Comparison of ENCODE assay signal across 21 cellular contexts in genomic region chr19:18634612-18635290, GRCh38. TPM values are rescaled to one million over a fixed set of nuclear protein-coding genes. Genes with fewer than 3 reads are reported as not detected.
DNase-seq lines count a peak whose midpoint lies in the region; FAIRE-seq and TF ChIP-seq lines count a peak whose summit lies in the region.
"Had no signal": no experiment of that assay in that cellular context is flagged by ENCODE, and none has a peak within 500 bp of the region (broad histone marks: within the 10 kb centered on the region; RNA-seq: fewer than 3 reads in every experiment).

No MANE protein-coding gene starts in this region.

- no TSS peak for BruUV-seq in OCI-LY7 (replicated peaks; lab: Mats Ljungman, UMichigan)

- 35 to 46% methylated on average over 11 of the region's 11 CpGs for WGBS in tibial nerve, 2 donors

- H3K4me1 Mint-ChIP-seq in T-helper 1 cell treated with Interleukin-12 subunit alpha and Interleukin-12 subunit beta and Interleukin-4 antibody, amounts not matched to agents 30 μg/mL and 1 μg/mL, for 36 hours (ENCODE audit: low read depth), result peaks cover 27% of the 10 kb centered on the region
- H3K4me1 Mint-ChIP-seq in immature natural killer cell (peaks cover 27 to 35% of the 10 kb centered on the region in 2 donors), type B pancreatic cell (ENCODE audit: unreplicated experiment) (peaks cover 20% of the 10 kb centered on the region)

- H3K27ac Mint-ChIP-seq in T-helper 1 cell treated with Interleukin-12 subunit alpha and Interleukin-12 subunit beta and Interleukin-4 antibody, amounts not matched to agents 30 μg/mL and 1 μg/mL, for 36 hours, result peak overlapping the region; percentile 12
- H3K27ac Mint-ChIP-seq in immature natural killer cell (peak overlapping the region in 1 of 6 donors; percentile 55), type B pancreatic cell (peak overlapping the region; percentile 35)
- H3K27ac Mint-ChIP-seq: activated CD8-positive, alpha-beta T cell treated with anti-CD3 and anti-CD28 coated beads for 36 hours; activated T-helper 2 cell treated with anti-CD3 and anti-CD28 coated beads, Interferon-gamma antibody, Interleukin-2, Interleukin-4, amounts not matched to agents 10 μg/mL and 5 μg/mL and 100 μg/mL, durations not matched to agents 14 hours and 24 hours and 36 hours had no signal

- H3K9me3 ChIP-seq in tibial nerve (no peaks in the 10 kb centered on the region), OCI-LY7 (ENCODE audit: low read length) (no peaks in the 10 kb centered on the region)
- H3K9me3 ChIP-seq: vagina had no signal

- no peak overlapping the region for H3K4me3 ChIP-seq in tibial nerve
- H3K4me3 ChIP-seq in OCI-LY7 (ENCODE audit: low read depth, low read length, poor library complexity, severe bottlenecking), result no peak overlapping the region
- H3K4me3 ChIP-seq: vagina had no signal

- H3K4me2 ChIP-seq in OCI-LY7 (ENCODE audit: low read length), result no peak overlapping the region

- TF ChIP-seq POLR2A in tibial nerve (IDR thresholded peaks at IDR 0.05), result no peak
- TF ChIP-seq POLR2A in GM12891 (IDR thresholded peaks at IDR 0.05; ENCODE audit: low read depth, low read length), result no peak

- H3K36me3 ChIP-seq in tibial nerve (no peaks in the 10 kb centered on the region), OCI-LY7 (ENCODE audit: insufficient read depth, low read length) (no peaks in the 10 kb centered on the region)
- H3K36me3 ChIP-seq: vagina had no signal

- FAIRE-seq in GM12891 (lab: Jason Lieb, UNC), result no peak
- FAIRE-seq: H1, TTC549 had no signal

- no peaks in the 10 kb centered on the region for H3K9me3 Mint-ChIP-seq in T-helper 1 cell treated with Interleukin-12 subunit alpha and Interleukin-12 subunit beta and Interleukin-4 antibody, amounts not matched to agents 30 μg/mL and 1 μg/mL, for 36 hours
- no peaks in the 10 kb centered on the region for H3K9me3 Mint-ChIP-seq in immature natural killer cell
- peaks cover 4% of the 10 kb centered on the region for H3K9me3 Mint-ChIP-seq in type B pancreatic cell
- H3K9me3 Mint-ChIP-seq: activated CD8-positive, alpha-beta T cell treated with anti-CD3 and anti-CD28 coated beads for 36 hours; activated T-helper 2 cell treated with anti-CD3 and anti-CD28 coated beads, Interferon-gamma antibody, Interleukin-2, Interleukin-4, amounts not matched to agents 10 μg/mL and 5 μg/mL and 100 μg/mL, durations not matched to agents 14 hours and 24 hours and 36 hours had no signal

- DNase-seq in T-helper 1 cell (no peak), SW480 (ENCODE audit: low spot score) (peak; percentile 61), immature natural killer cell (no peak), type B pancreatic cell (ENCODE audit: extremely low spot score, unreplicated experiment) (no peak), tibial nerve (ENCODE audit: low spot score in 2 of 2) (no peak), GM12891 (ENCODE audit: insufficient read length, low spot score) (no peak), OCI-LY7 (ENCODE audit: low spot score) (no peak)
- DNase-seq: activated CD8-positive, alpha-beta T cell treated with anti-CD3 and anti-CD28 coated beads for 36 hours; aorta; dermis blood vessel endothelial cell; Kasumi-1; NCI-H1436; SIG-M5; stimulated activated CD4-positive, alpha-beta T cell treated with anti-CD3 and anti-CD28 coated beads, Interleukin-4, amount 100 ng/mL, for 4 hours had no signal

- H3K4me3 Mint-ChIP-seq in T-helper 1 cell treated with Interleukin-12 subunit alpha and Interleukin-12 subunit beta and Interleukin-4 antibody, amounts not matched to agents 30 μg/mL and 1 μg/mL, for 36 hours, result no peak overlapping the region
- peak overlapping the region in 4 of 5 donors; percentile 14 to 93 (median 38) for H3K4me3 Mint-ChIP-seq in immature natural killer cell
- peak overlapping the region; percentile 26 for H3K4me3 Mint-ChIP-seq in type B pancreatic cell

- POLR2A ChIA-PET in OCI-LY7 (lab: Charles Lee), result interaction anchor here (0.6 kb wide), 1 partner anchor 47 kb away, joined by 4 read pairs; no protein-coding TSS in a partner anchor

- CTCF ChIA-PET in OCI-LY7 (lab: Charles Lee; ENCODE audit: unreplicated experiment), result interaction anchor here (0.6 to 1.0 kb wide), 2 partner anchors 10 to 20 kb away, joined by 3 to 4 read pairs; no protein-coding TSS in a partner anchor

- peaks cover 0 to 39% (median 17%) of the 10 kb centered on the region in 4 donors for H3K4me1 ChIP-seq in tibial nerve
- H3K4me1 ChIP-seq in OCI-LY7 (ENCODE audit: insufficient read depth, low read length, poor library complexity, severe bottlenecking), result peaks cover 19% of the 10 kb centered on the region

- peaks cover 7% of the 10 kb centered on the region for H3K27me3 Mint-ChIP-seq in T-helper 1 cell treated with Interleukin-12 subunit alpha and Interleukin-12 subunit beta and Interleukin-4 antibody, amounts not matched to agents 30 μg/mL and 1 μg/mL, for 36 hours (ENCODE audit: low read depth)
- H3K27me3 Mint-ChIP-seq in immature natural killer cell (ENCODE audit: low read depth in 3 of 3) (peaks cover 2 to 9% (median 3%) of the 10 kb centered on the region in 3 donors), type B pancreatic cell (peaks cover 4% of the 10 kb centered on the region)
- H3K27me3 Mint-ChIP-seq: activated CD8-positive, alpha-beta T cell treated with anti-CD3 and anti-CD28 coated beads for 36 hours had no signal

- H3K36me3 Mint-ChIP-seq in T-helper 1 cell treated with Interleukin-12 subunit alpha and Interleukin-12 subunit beta and Interleukin-4 antibody, amounts not matched to agents 30 μg/mL and 1 μg/mL, for 36 hours (ENCODE audit: low read depth), result no peaks in the 10 kb centered on the region
- H3K36me3 Mint-ChIP-seq in immature natural killer cell, result no peaks in the 10 kb centered on the region
- H3K36me3 Mint-ChIP-seq in type B pancreatic cell, result peaks cover 4% of the 10 kb centered on the region

- no peak for TF ChIP-seq EP300 in tibial nerve (IDR thresholded peaks at IDR 0.05)

- H2AFZ ChIP-seq in OCI-LY7 (ENCODE audit: low read length), result no peak overlapping the region

- H4K20me1 ChIP-seq in OCI-LY7 (ENCODE audit: insufficient read depth, low read length), result no peaks in the 10 kb centered on the region

- no peak for TF ChIP-seq CTCF in type B pancreatic cell (conservative IDR thresholded peaks at IDR 0.05)
- TF ChIP-seq CTCF in tibial nerve (IDR thresholded peaks at IDR 0.05), result no peak
- TF ChIP-seq CTCF in OCI-LY7 (conservative IDR thresholded peaks at IDR 0.05; ENCODE audit: low read length), result no peak

- H3K27ac ChIP-seq in tibial nerve, result peak overlapping the region in 1 of 4 donors; percentile 48
- no peak overlapping the region for H3K27ac ChIP-seq in OCI-LY7 (ENCODE audit: low read depth, low read length, poor library complexity, severe bottlenecking)

- intact Hi-C loops in OCI-LY7 (cut with micrococcal nuclease; ENCODE audit: unreplicated experiment), result no loop called here

- no peaks in the 10 kb centered on the region for H3K27me3 ChIP-seq in tibial nerve
- H3K27me3 ChIP-seq: vagina had no signal

- H3K79me2 ChIP-seq in OCI-LY7 (ENCODE audit: insufficient read depth, low read depth, low read length), result no peaks in the 10 kb centered on the region

- no peaks in the 10 kb centered on the region for H3K9me2 ChIP-seq in OCI-LY7 (ENCODE audit: insufficient read depth, low read length)

TF ChIP-seq in GM12891, 5 proteins besides CTCF, POLR2A, EP300 and RAD21:
- TF ChIP-seq TAF1 (IDR thresholded peaks at IDR 0.05; ENCODE audit: low read depth, low read length) (no peak), PAX5 (IDR thresholded peaks at IDR 0.05; ENCODE audit: insufficient read depth, low read length, severe bottlenecking) (no peak), POU2F2 (IDR thresholded peaks at IDR 0.05; ENCODE audit: low read depth, low read length) (no peak), SPI1 (IDR thresholded peaks at IDR 0.05; ENCODE audit: low read depth, low read length) (no peak), POLR2AphosphoS5 (IDR thresholded peaks at IDR 0.05; ENCODE audit: low read depth, low read length) (no peak)

RNA-seq across cellular contexts. Expression of gene KLHL26, which starts 2.1 kb away (rescaled TPM):
- 1 to 10 TPM; 1.6 to 4.8 (median 4.5) TPM for polyA plus RNA-seq in immature natural killer cell
- 11.0 and 11.1 TPM in 2 replicates for total RNA-seq in type B pancreatic cell (ENCODE audit: low replicate concordance)
- 10 to 100 TPM; 12.9 to 38.4 (median 15.1) TPM for total RNA-seq in tibial nerve
- polyA plus RNA-seq in GM12891 (2012; ENCODE audit: low read depth, missing spikeins), result 2.0 TPM
- 0.75 and 1.0 TPM in 2 replicates for total RNA-seq in OCI-LY7 (2014; rRNA removed; shearing (Covaris generic))
- 7.9 and 8.9 TPM in 2 replicates for total RNA-seq in OCI-LY7 (2022)

RNA-seq across cellular contexts. Expression of gene TMEM59L, which starts 22.1 kb away (rescaled TPM):
- not detected for polyA plus RNA-seq in immature natural killer cell
- total RNA-seq in type B pancreatic cell (ENCODE audit: low replicate concordance) (4.6 and 9.4 TPM in 2 replicates), tibial nerve (10 to 100 TPM in 1 of 4 donors, 1 to 10 TPM in 2, not detected in 1; 3.1 to 12.6 (median 4.2) TPM), OCI-LY7 (2022) (0.84 and 0.89 TPM in 2 replicates)
- polyA plus RNA-seq in GM12891 (2012; ENCODE audit: low read depth, missing spikeins), result not detected
- total RNA-seq in OCI-LY7 (2014; rRNA removed; shearing (Covaris generic)), result 0.33 and 1.0 TPM in 2 replicates
- total RNA-seq: activated CD8-positive, alpha-beta T cell treated with anti-CD3 and anti-CD28 coated beads for 36 hours; activated T-helper 2 cell treated with anti-CD3 and anti-CD28 coated beads, Interferon-gamma antibody, Interleukin-2, Interleukin-4, amounts not matched to agents 10 μg/mL and 5 μg/mL and 100 μg/mL, durations not matched to agents 14 hours and 24 hours and 36 hours; lung microvascular endothelial cell had no signal

RNA-seq across cellular contexts. Expression of gene CRLF1, which starts 28.2 kb away (rescaled TPM):
- 1 to 10 TPM in 1 of 3 donors, under 1 TPM in 1, not detected in 1; 0.89 to 1.2 TPM for polyA plus RNA-seq in immature natural killer cell
- total RNA-seq in type B pancreatic cell (ENCODE audit: low replicate concordance) (2.8 and 7.8 TPM in 2 replicates), tibial nerve (100 to 1,000 TPM in 1 of 4 donors, 10 to 100 TPM in 3; 27.4 to 115 (median 43.6) TPM), OCI-LY7 (2022) (1.3 and 1.5 TPM in 2 replicates)
- 3.0 TPM for polyA plus RNA-seq in GM12891 (2012; ENCODE audit: low read depth, missing spikeins)
- total RNA-seq in OCI-LY7 (2014; rRNA removed; shearing (Covaris generic)), result 0.82 TPM in 1 of 2 replicates, not detected in the other
- total RNA-seq: activated CD8-positive, alpha-beta T cell treated with anti-CD3 and anti-CD28 coated beads for 36 hours; activated T-helper 2 cell treated with anti-CD3 and anti-CD28 coated beads, Interferon-gamma antibody, Interleukin-2, Interleukin-4, amounts not matched to agents 10 μg/mL and 5 μg/mL and 100 μg/mL, durations not matched to agents 14 hours and 24 hours and 36 hours; dermis blood vessel endothelial cell; fibroblast of villous mesenchyme; lung microvascular endothelial cell had no signal

RNA-seq across cellular contexts. Expression of gene REX1BD, which starts 46.2 kb away (rescaled TPM):
- polyA plus RNA-seq in immature natural killer cell, result 100 to 1,000 TPM; 123 to 175 (median 146) TPM
- total RNA-seq in type B pancreatic cell (ENCODE audit: low replicate concordance), result 54.0 and 63.5 TPM in 2 replicates
- total RNA-seq in tibial nerve, result 100 to 1,000 TPM; 186 to 226 (median 210) TPM
- 35.8 TPM for polyA plus RNA-seq in GM12891 (2012; ENCODE audit: low read depth, missing spikeins)
- 122 and 126 TPM in 2 replicates for total RNA-seq in OCI-LY7 (2014; rRNA removed; shearing (Covaris generic))
- 84.6 and 88.8 TPM in 2 replicates for total RNA-seq in OCI-LY7 (2022)

RNA-seq across cellular contexts. Expression of gene CRTC1, which starts 48.7 kb away (rescaled TPM):
- 1 to 10 TPM in 1 of 3 donors, under 1 TPM in 2; 0.50 to 1.1 (median 0.85) TPM for polyA plus RNA-seq in immature natural killer cell
- total RNA-seq in type B pancreatic cell (ENCODE audit: low replicate concordance) (14.2 and 20.2 TPM in 2 replicates), tibial nerve (1 to 10 TPM; 4.0 to 7.8 (median 6.7) TPM), OCI-LY7 (2022) (10.0 and 10.3 TPM in 2 replicates)
- 2.4 TPM for polyA plus RNA-seq in GM12891 (2012; ENCODE audit: low read depth, missing spikeins)
- 3.4 and 4.1 TPM in 2 replicates for total RNA-seq in OCI-LY7 (2014; rRNA removed; shearing (Covaris generic))
